13 cellular contexts compared by ENCODE assay signal in the genomic region with DNA sequence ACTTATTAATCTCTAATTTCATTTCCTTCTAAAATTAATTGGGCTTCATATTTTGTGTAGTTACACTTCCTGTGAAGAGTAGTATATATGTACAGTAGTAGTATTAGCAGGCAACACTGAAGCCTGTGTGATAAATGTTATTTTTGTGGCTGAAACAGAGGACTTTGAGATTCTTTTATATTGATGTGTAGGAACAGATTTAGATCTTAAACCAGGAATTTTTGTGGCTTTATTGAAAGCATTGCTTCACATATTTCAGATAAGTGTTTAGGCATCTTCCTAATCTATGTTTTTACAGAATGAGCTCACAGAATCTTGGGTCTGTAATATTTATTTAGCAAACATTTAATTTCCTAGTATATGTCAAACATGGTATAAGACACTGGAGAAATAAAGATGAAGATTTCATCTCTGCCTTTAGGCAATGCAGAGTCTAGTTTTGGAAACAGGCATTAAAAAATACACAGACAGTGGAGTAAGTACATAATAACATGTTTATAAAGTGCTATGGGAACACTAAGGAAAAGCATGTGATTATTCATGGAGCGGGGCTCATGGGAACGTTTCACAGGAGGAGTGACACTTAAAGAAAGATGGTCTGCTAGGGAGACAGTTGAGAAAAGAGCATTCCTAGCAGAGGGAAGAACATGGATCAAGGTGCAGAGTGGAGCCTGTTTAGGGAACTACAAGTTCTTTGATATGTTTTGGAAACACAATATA. TPM values are rescaled to one million over a fixed set of nuclear protein-coding genes. Genes with fewer than 3 reads are reported as not detected.
DNase-seq lines count a peak whose midpoint lies in the region; ATAC-seq and TF ChIP-seq lines count a peak whose summit lies in the region.
"Had no signal": no experiment of that assay in that cellular context is flagged by ENCODE, and none has a peak within 500 bp of the region (broad histone marks: within the 10 kb centered on the region; RNA-seq: fewer than 3 reads in every experiment).

No MANE protein-coding gene starts in this region.

- H3K27me3 Mint-ChIP-seq in nephron (ENCODE audit: low read depth) = no peaks in the 10 kb centered on the region

- H2AFZ ChIP-seq in ACC112 (ENCODE audit: low read length, unreplicated experiment) = peak overlapping the region; percentile 57

- peak overlapping the region in 1 of 3 experiments; percentile 1 for H3K4me3 Mint-ChIP-seq in nephron
- H3K4me3 Mint-ChIP-seq: CD14-positive monocyte, WTC11 had no signal

- H3K9me3 ChIP-seq in Peyer's patch = no peaks in the 10 kb centered on the region

- no peak for TF ChIP-seq CTCF in Peyer's patch (IDR thresholded peaks at IDR 0.05)
- no peak for TF ChIP-seq CTCF in nephron (IDR thresholded peaks at IDR 0.05; ENCODE audit: unreplicated experiment in 3 of 3)

- H3K9me3 Mint-ChIP-seq in nephron = no peaks in the 10 kb centered on the region
- H3K9me3 Mint-ChIP-seq: activated naive CD4-positive, alpha-beta T cell treated with anti-CD3 and anti-CD28 coated beads, Interleukin-2, amount 50 U/mL, for 72 hours had no signal

- no peaks in the 10 kb centered on the region for H3K79me2 ChIP-seq in ACC112 (ENCODE audit: control insufficient read depth, insufficient read depth, low read length, unreplicated experiment)

- no peak for DNase-seq in Peyer's patch
- peak; percentile 76 for DNase-seq in fibroblast of gingiva (ENCODE audit: low read depth)
- DNase-seq in stimulated activated CD4-positive, alpha-beta T cell treated with anti-CD3 and anti-CD28 coated beads, Interleukin-1b, Interleukin-23, amount 100 ng/mL, for 48 hours = no peak
- no peak for DNase-seq in activated gamma-delta T cell treated with Interleukin-2 at 50 U/mL for 16 hours
- no peak for DNase-seq in cortex of kidney (lab: John Stamatoyannopoulos, UW)
- DNase-seq: H7, NCI-H526 treated with DMSO at 0.1 percent for 48 hours had no signal

- no peak for ATAC-seq in GM18868 (IDR thresholded peaks at IDR 0.05; ENCODE audit: unreplicated experiment)
- ATAC-seq: activated naive CD4-positive, alpha-beta T cell treated with anti-CD3 and anti-CD28 coated beads, Interleukin-2, amount 50 U/mL, for 72 hours; WTC11 had no signal

- peak overlapping the region; percentile 72 to 85 (median 76) for H3K27ac Mint-ChIP-seq in nephron
- H3K27ac Mint-ChIP-seq: WTC11 had no signal

- peak overlapping the region; percentile 38 for H3K4me3 ChIP-seq in ACC112 (ENCODE audit: low read depth, low read length)
- H3K4me3 ChIP-seq in Peyer's patch = no peak overlapping the region

- peaks cover 14% of the 10 kb centered on the region for H3K36me3 Mint-ChIP-seq in nephron (ENCODE audit: low read depth)
- H3K36me3 Mint-ChIP-seq: activated naive CD4-positive, alpha-beta T cell treated with anti-CD3 and anti-CD28 coated beads, Interleukin-2, amount 50 U/mL, for 72 hours had no signal

- H3K36me3 ChIP-seq in ACC112 (ENCODE audit: insufficient read depth, low read length) (0 out of 2 replicates have a peak, but pooled peaks cover 3% of the 10 kb centered on the region), Peyer's patch (no peaks in the 10 kb centered on the region)

- TF ChIP-seq POLR2A in Peyer's patch (IDR thresholded peaks at IDR 0.05) = no peak

- H3K4me1 Mint-ChIP-seq in nephron = peaks cover 66% of the 10 kb centered on the region
- H3K4me1 Mint-ChIP-seq: WTC11 had no signal

- H3K4me1 ChIP-seq in ACC112 (ENCODE audit: control insufficient read depth, insufficient read depth, low read length, unreplicated experiment) (peaks cover 58% of the 10 kb centered on the region), Peyer's patch (peaks cover 0 to 11% (median 0%) of the 10 kb centered on the region in 4 donors)

- H3K27me3 ChIP-seq in ACC112 (ENCODE audit: insufficient read depth, low read length) (no peaks in the 10 kb centered on the region), Peyer's patch (no peaks in the 10 kb centered on the region)

- H3K27ac ChIP-seq in ACC112 (ENCODE audit: low read depth, low read length) (peak overlapping the region; percentile 96), Peyer's patch (peak overlapping the region in 3 of 4 donors; percentile 23 to 82 (median 28))

RNA-seq across cellular contexts. Expression of gene MIGA1, which starts 52.7 kb away (rescaled TPM):
- 10 to 100 TPM in 3 of 4 donors, 1 to 10 TPM in 1; 7.4 to 21.9 (median 17.4) TPM for total RNA-seq in Peyer's patch

RNA-seq across cellular contexts. Expression of gene NEXN, which starts 56.3 kb away (rescaled TPM):
- total RNA-seq in Peyer's patch = 10 to 100 TPM in 2 of 4 donors, 1 to 10 TPM in 2; 5.6 to 38.0 (median 10.5) TPM
